9 cellular contexts compared by ENCODE assay signal in genomic region chr14:81087230-81087629, GRCh38.
"Had no signal": no experiment of that assay in that cellular context is flagged by ENCODE, and none has a peak within 500 bp of the region (broad histone marks: within the 10 kb centered on the region; RNA-seq: fewer than 3 reads in every experiment).

No MANE protein-coding gene starts in this region.

- H2AFZ ChIP-seq: GM23248 had no signal

- H3K27ac ChIP-seq: GM23248, KMS-11 had no signal

- H3K4me2 ChIP-seq: KMS-11 had no signal

- H3K4me1 ChIP-seq: HAP-1 had no signal

- FAIRE-seq: HTR-8/SVneo had no signal

- H3K36me3 ChIP-seq: HAP-1 had no signal

- DNase-seq: GM23248, GOT3, H7, HFFc6, KBM-7 had no signal

- H3K9ac ChIP-seq: GM23248, KMS-11 had no signal

- ATAC-seq: HCT116 had no signal

- H3K9me3 ChIP-seq: HAP-1 had no signal

- H3K4me3 ChIP-seq: GM23248, HAP-1 had no signal
